Comparison of ENCODE assay signal across 8 cellular contexts in genomic region chr13:28494537-28494860, GRCh38.
DNase-seq lines count a peak whose midpoint lies in the region; ATAC-seq and TF ChIP-seq lines count a peak whose summit lies in the region.

No MANE protein-coding gene starts in this region.

- H3K9me3 ChIP-seq in muscle layer of colon (ENCODE audit: low read length) = no peaks in the 10 kb centered on the region

- CTCF ChIA-PET in HEK293T (lab: Yijun Ruan, JAX) = no interaction called here

- H3K4me1 ChIP-seq in muscle layer of colon (ENCODE audit: insufficient read depth, low read length) = peaks cover 8% of the 10 kb centered on the region

- ATAC-seq in GM19397 (IDR thresholded peaks at IDR 0.05; ENCODE audit: unreplicated experiment) = no peak
- ATAC-seq in GM18505 (IDR thresholded peaks at IDR 0.05; ENCODE audit: unreplicated experiment) = no peak
- ATAC-seq in HG02970 (IDR thresholded peaks at IDR 0.05; ENCODE audit: low FRiP score, unreplicated experiment) = no peak

- no peak for DNase-seq in AG10803 (ENCODE audit: low read depth)
- peak; percentile 33 for DNase-seq in HEK293T (ENCODE audit: extremely low spot score)
- peak; percentile 24 to 31 for DNase-seq in cardiac fibroblast (ENCODE audit: low read depth in 2 of 2)
- DNase-seq in NCI-H2196 (lab: John Stamatoyannopoulos, UW; ENCODE audit: unreplicated experiment) = no peak

- no peak overlapping the region for H3K9ac ChIP-seq in muscle layer of colon (ENCODE audit: low read length)

- no peak overlapping the region for H3K27ac ChIP-seq in muscle layer of colon (ENCODE audit: low read depth, low read length)

- POLR2A ChIA-PET in HEK293T (lab: Yijun Ruan, JAX) = no interaction called here

- TF ChIP-seq POLR2A in GM18505 (IDR thresholded peaks at IDR 0.05; ENCODE audit: borderline replicate concordance, extremely low read depth, insufficient read depth, insufficient read length) = no peak

- H3K36me3 ChIP-seq in muscle layer of colon (ENCODE audit: insufficient read depth, low read length) = no peaks in the 10 kb centered on the region

- H3K27me3 ChIP-seq in muscle layer of colon (ENCODE audit: control insufficient read depth in 1 of 2, insufficient read depth in 2 of 2, low read length in 2 of 2) = peaks cover 34 to 52% of the 10 kb centered on the region in 2 donors

- TF ChIP-seq CTCF in AG10803 (conservative IDR thresholded peaks at IDR 0.05; ENCODE audit: low read length) (no peak), cardiac fibroblast (IDR thresholded peaks at IDR 0.05; ENCODE audit: low read depth, low read length) (no peak)

- peak overlapping the region; percentile 57 for H3K4me3 ChIP-seq in AG10803 (ENCODE audit: low read length)
- H3K4me3 ChIP-seq in cardiac fibroblast (replicated peaks in 1 of 2; ENCODE audit: low read depth in 2 of 2, low read length in 2 of 2) = peak overlapping the region; percentile 48 to 60
- H3K4me3 ChIP-seq in muscle layer of colon (ENCODE audit: low read depth in 1 of 2, low read length in 2 of 2) = peak overlapping the region; percentile 41 to 46

TF ChIP-seq in HEK293T, 16 proteins besides CTCF, POLR2A, EP300 and RAD21:
- TF ChIP-seq SP1 (IDR thresholded peaks at IDR 0.05) = no peak
- TF ChIP-seq, protein P1, sequence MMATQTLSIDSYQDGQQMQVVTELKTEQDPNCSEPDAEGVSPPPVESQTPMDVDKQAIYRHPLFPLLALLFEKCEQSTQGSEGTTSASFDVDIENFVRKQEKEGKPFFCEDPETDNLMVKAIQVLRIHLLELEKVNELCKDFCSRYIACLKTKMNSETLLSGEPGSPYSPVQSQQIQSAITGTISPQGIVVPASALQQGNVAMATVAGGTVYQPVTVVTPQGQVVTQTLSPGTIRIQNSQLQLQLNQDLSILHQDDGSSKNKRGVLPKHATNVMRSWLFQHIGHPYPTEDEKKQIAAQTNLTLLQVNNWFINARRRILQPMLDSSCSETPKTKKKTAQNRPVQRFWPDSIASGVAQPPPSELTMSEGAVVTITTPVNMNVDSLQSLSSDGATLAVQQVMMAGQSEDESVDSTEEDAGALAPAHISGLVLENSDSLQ (IDR thresholded peaks at IDR 0.05) = no peak
- TF ChIP-seq L3MBTL2 (conservative IDR thresholded peaks at IDR 0.05) = peak; percentile 45
- TF ChIP-seq SUZ12 (IDR thresholded peaks at IDR 0.05) = no peak
- no peak for TF ChIP-seq FOXK2 (IDR thresholded peaks at IDR 0.05)

Comparison
In these comparisons a context has a peak if more than half of its experiments do, and no peak if none do; other contexts are left out.
1. DNase-seq: peak in HEK293T (single experiment) and cardiac fibroblast (2 of 2); none in AG10803 (single experiment) and NCI-H2196 (single experiment).
2. Peak in every context shown above with its lines, with median percentiles within 50 percentile points of each other: H3K4me3 ChIP-seq.